In genomic region chr21:39316729-39317128, GRCh38 we compare ENCODE assay signal across 25 cellular contexts. TPM values are rescaled to one million over a fixed set of nuclear protein-coding genes. Genes with fewer than 3 reads are reported as not detected.
DNase-seq lines count a peak whose midpoint lies in the region; ATAC-seq and TF ChIP-seq lines count a peak whose summit lies in the region.
"Had no signal": no experiment of that assay in that cellular context is flagged by ENCODE, and none has a peak within 500 bp of the region (broad histone marks: within the 10 kb centered on the region; RNA-seq: fewer than 3 reads in every experiment).

No MANE protein-coding gene starts in this region.

- no peak overlapping the region for H3K4me2 ChIP-seq in smooth muscle cell

- H3K27ac Mint-ChIP-seq in IgD-negative memory B cell, result peak overlapping the region in 2 of 3 donors; percentile 88 to 92
- H3K27ac Mint-ChIP-seq in dendritic cell treated with granulocyte-macrophage colony-stimulating factor and Interleukin-4, amounts not matched to agents 40 ng/mL and 50 ng/mL, for 4 days, result peak overlapping the region; percentile 81

- H3K9me3 ChIP-seq in smooth muscle cell (replicated peaks; ENCODE audit: low read depth), result no peaks in the 10 kb centered on the region
- H3K9me3 ChIP-seq: left lung, spleen, transverse colon had no signal

- no peak for TF ChIP-seq CTCF in smooth muscle cell (IDR thresholded peaks at IDR 0.05; ENCODE audit: borderline replicate concordance, insufficient read depth, poor library complexity, severe bottlenecking)

- intact Hi-C loops in dendritic cell treated with granulocyte-macrophage colony-stimulating factor and Interleukin-4, amounts not matched to agents 40 ng/mL and 50 ng/mL, for 4 days (cut with micrococcal nuclease), result loop anchor here (1.0 to 10.0 kb wide), 3 partner anchors 33 to 128 kb away; partner anchors contain the start of genes HMGN1 and LCA5L

- no peaks in the 10 kb centered on the region for H3K36me3 ChIP-seq in smooth muscle cell (ENCODE audit: low read depth)
- H3K36me3 ChIP-seq: left lung, transverse colon had no signal

- H4K20me1 ChIP-seq in smooth muscle cell (ENCODE audit: low read depth), result peaks cover 6% of the 10 kb centered on the region

- peaks cover 5% of the 10 kb centered on the region for H3K79me2 ChIP-seq in smooth muscle cell (ENCODE audit: low read depth)

- ATAC-seq in HG02678 (IDR thresholded peaks at IDR 0.05; ENCODE audit: unreplicated experiment) (no peak), GM19467 (IDR thresholded peaks at IDR 0.05; ENCODE audit: unreplicated experiment) (no peak)
- ATAC-seq: left lung, right cardiac atrium had no signal

- peaks cover 40 to 50% (median 44%) of the 10 kb centered on the region in 3 donors for H3K4me1 Mint-ChIP-seq in IgD-negative memory B cell
- H3K4me1 Mint-ChIP-seq in dendritic cell treated with granulocyte-macrophage colony-stimulating factor and Interleukin-4, amounts not matched to agents 40 ng/mL and 50 ng/mL, for 4 days (ENCODE audit: low read depth), result peaks cover 53% of the 10 kb centered on the region

- no peaks in the 10 kb centered on the region for H3K9me3 Mint-ChIP-seq in IgD-negative memory B cell
- no peaks in the 10 kb centered on the region for H3K9me3 Mint-ChIP-seq in dendritic cell treated with granulocyte-macrophage colony-stimulating factor and Interleukin-4, amounts not matched to agents 40 ng/mL and 50 ng/mL, for 4 days
- H3K9me3 Mint-ChIP-seq: activated naive CD4-positive, alpha-beta T cell treated with anti-CD3 and anti-CD28 coated beads, Interleukin-2, amount 50 U/mL, for 72 hours; activated T-helper 2 cell treated with anti-CD3 and anti-CD28 coated beads, Interferon-gamma antibody, Interleukin-2, Interleukin-4, amounts not matched to agents 10 μg/mL and 5 μg/mL and 100 μg/mL, durations not matched to agents 14 hours and 24 hours and 36 hours had no signal

- H3F3A ChIP-seq in smooth muscle cell (ENCODE audit: low read depth), result peaks cover 11% of the 10 kb centered on the region

- DNase-seq in COLO829 (ENCODE audit: low spot score) (peak; percentile 22), smooth muscle cell (lab: John Stamatoyannopoulos, UW; ENCODE audit: unreplicated experiment) (no peak), T-helper 9 cell (no peak)
- DNase-seq: activated CD4-positive, alpha-beta T cell treated with anti-CD3 and anti-CD28 coated beads for 48 hours; activated CD8-positive, alpha-beta memory T cell treated with anti-CD3 and anti-CD28 coated beads for 24 hours; activated T-cell treated with anti-CD3 and anti-CD28 coated beads for 4 hours; DND-41; Kasumi-1; left lung; mesendoderm; NCI-H1417 treated with DMSO at 0.1 percent for 48 hours; NCI-H345; posterior cingulate gyrus; right cardiac atrium; spleen; SW 1271; T1000; transverse colon; WERI-Rb-1 had no signal

- H2AFZ ChIP-seq in smooth muscle cell (ENCODE audit: low read depth), result no peak overlapping the region

- H3K9ac ChIP-seq in smooth muscle cell (ENCODE audit: low read depth), result no peak overlapping the region

- H3K36me3 Mint-ChIP-seq in IgD-negative memory B cell, result peaks cover 5% of the 10 kb centered on the region
- H3K36me3 Mint-ChIP-seq in dendritic cell treated with granulocyte-macrophage colony-stimulating factor and Interleukin-4, amounts not matched to agents 40 ng/mL and 50 ng/mL, for 4 days (ENCODE audit: low read depth), result peaks cover 21% of the 10 kb centered on the region

- no peaks in the 10 kb centered on the region for H3K27me3 ChIP-seq in smooth muscle cell (ENCODE audit: low read depth)
- H3K27me3 ChIP-seq: left lung, spleen, transverse colon had no signal

- no peak overlapping the region for H3K4me3 ChIP-seq in smooth muscle cell
- H3K4me3 ChIP-seq: left lung, spleen, transverse colon had no signal

- peaks cover 9% of the 10 kb centered on the region for H3K4me1 ChIP-seq in smooth muscle cell (ENCODE audit: low read depth)

- peak overlapping the region; percentile 27 for H3K27ac ChIP-seq in smooth muscle cell (ENCODE audit: low read depth)
- H3K27ac ChIP-seq: left lung, transverse colon, WERI-Rb-1 had no signal

- WGBS in smooth muscle cell (ENCODE audit: low lambda C conversion rate), result 78% methylated on average over 6 of the region's 6 CpGs

- H3K4me3 Mint-ChIP-seq in IgD-negative memory B cell, result peak overlapping the region in 2 of 4 donors; percentile 6 to 74
- no peak overlapping the region for H3K4me3 Mint-ChIP-seq in dendritic cell treated with granulocyte-macrophage colony-stimulating factor and Interleukin-4, amounts not matched to agents 40 ng/mL and 50 ng/mL, for 4 days

- no peaks in the 10 kb centered on the region for H3K27me3 Mint-ChIP-seq in IgD-negative memory B cell
- H3K27me3 Mint-ChIP-seq in dendritic cell treated with granulocyte-macrophage colony-stimulating factor and Interleukin-4, amounts not matched to agents 40 ng/mL and 50 ng/mL, for 4 days, result no peaks in the 10 kb centered on the region

RNA-seq across cellular contexts. Expression of gene BRWD1, which starts 3.3 kb away (rescaled TPM):
- polyA plus RNA-seq in IgD-negative memory B cell, result 38.9 TPM
- total RNA-seq in smooth muscle cell, result 51.0 and 61.4 TPM in 2 replicates
- polyA plus RNA-seq in smooth muscle cell, result 19.0 and 23.5 TPM in 2 replicates

RNA-seq across cellular contexts. Expression of gene HMGN1, which starts 32.2 kb away (rescaled TPM):
- polyA plus RNA-seq in IgD-negative memory B cell (283 TPM), smooth muscle cell (404 and 427 TPM in 2 replicates)
- total RNA-seq in smooth muscle cell, result 385 and 396 TPM in 2 replicates
